1 cellular context compared by ENCODE assay signal in the genomic region with DNA sequence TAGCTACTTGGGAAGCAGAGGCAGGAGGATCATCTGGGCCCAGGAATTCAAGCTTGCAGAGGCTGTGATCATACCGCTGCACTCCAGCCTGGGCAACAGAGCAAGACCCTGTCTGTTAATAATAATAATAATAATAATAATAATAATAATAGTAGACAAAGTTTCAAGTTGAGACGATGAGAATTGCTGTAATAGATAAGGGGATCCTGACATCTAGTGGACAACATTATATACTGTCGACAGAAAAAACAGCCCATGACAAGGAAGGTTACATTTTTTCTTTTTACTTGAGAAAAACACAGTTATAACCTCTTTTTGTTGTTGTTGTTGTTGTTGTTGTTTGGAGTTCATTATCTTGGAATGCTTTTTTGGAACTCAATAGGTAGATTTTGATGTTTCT.
TF ChIP-seq lines count a peak whose summit lies in the region.

No MANE protein-coding gene starts in this region.

TF ChIP-seq in Ishikawa, 13 proteins besides CTCF, POLR2A, EP300 and RAD21 (continued from another document):
- TF ChIP-seq ZBTB7A (IDR thresholded peaks at IDR 0.05; ENCODE audit: low read depth) (no peak), TAF1 (IDR thresholded peaks at IDR 0.05; ENCODE audit: low read depth) (no peak)
